ENCODE assay signal across 26 cellular contexts in genomic region chr4:15986900-15987299, GRCh38. TPM values are rescaled to one million over a fixed set of nuclear protein-coding genes. Genes with fewer than 3 reads are reported as not detected.
A peak's percentile ranks its signal among the peaks of the same experiment; 100 is the strongest.
DNase-seq lines count a peak whose midpoint lies in the region; ATAC-seq, FAIRE-seq and TF ChIP-seq lines count a peak whose summit lies in the region.
"Had no signal": no experiment of that assay in that cellular context is flagged by ENCODE, and none has a peak within 500 bp of the region (broad histone marks: within the 10 kb centered on the region; RNA-seq: fewer than 3 reads in every experiment).

No MANE protein-coding gene starts in this region.

- no peak for FAIRE-seq in HepG2 (lab: Jason Lieb, UNC)
- FAIRE-seq in K562 (lab: Jason Lieb, UNC): no peak
- FAIRE-seq: A549, GM12891, GM18507, H54 had no signal

- no peak overlapping the region for H3K4me3 Mint-ChIP-seq in stimulated activated effector memory CD8-positive, alpha-beta T cell treated with anti-CD3 and anti-CD28 coated beads, Interleukin-12 subunit alpha, Interleukin-12 subunit beta, amount 100 ng/mL, for 72 hours
- H3K4me3 Mint-ChIP-seq: CD4-positive, alpha-beta memory T cell; HFFc6 had no signal

- in situ Hi-C loops in HepG2 (cut with HindIII; ENCODE audit: extremely low pct_ligation_motif_present, low pct_unique_long_range_greater_than_20kb): no loop called here
- in situ Hi-C loops in K562 (cut with MboI): no loop called here

- ATAC-seq in right lobe of liver (peak in 3 of 4 donors; percentile 20 to 73 (median 31)), HepG2 (no peak), K562 (no peak), left cardiac atrium (no peak)
- peak; percentile 16 for ATAC-seq in stimulated activated effector memory CD8-positive, alpha-beta T cell treated with anti-CD3 and anti-CD28 coated beads, Interleukin-12 subunit alpha, Interleukin-12 subunit beta, amount 100 ng/mL, for 72 hours
- ATAC-seq: A549 had no signal

- no peaks in the 10 kb centered on the region for H3K9me3 ChIP-seq in right lobe of liver
- H3K9me3 ChIP-seq in HepG2 (ENCODE audit: low read length): no peaks in the 10 kb centered on the region
- no peaks in the 10 kb centered on the region for H3K9me3 ChIP-seq in K562 (replicated peaks; ENCODE audit: control insufficient read depth, insufficient read depth, low read depth, low read length)
- H3K9me3 ChIP-seq: A549, HAP-1 had no signal

- H3K79me2 ChIP-seq in HepG2 (ENCODE audit: insufficient read depth, low read length) (no peaks in the 10 kb centered on the region), K562 (ENCODE audit: control insufficient read depth, insufficient read depth, low read length) (no peaks in the 10 kb centered on the region)

- H2AFZ ChIP-seq in HepG2 (ENCODE audit: low read length): no peak overlapping the region
- H2AFZ ChIP-seq in K562 (ENCODE audit: low read depth, low read length): no peak overlapping the region

- H3K9ac ChIP-seq in HepG2 (ENCODE audit: insufficient read depth, low read depth, low read length) (no peak overlapping the region), K562 (ENCODE audit: insufficient read depth in 1 of 2, low read depth in 2 of 2, low read length in 2 of 2) (no peak overlapping the region)

- no peak overlapping the region for H3K4me3 ChIP-seq in right lobe of liver
- no peak overlapping the region for H3K4me3 ChIP-seq in HepG2 (replicated peaks in 1 of 3; ENCODE audit: insufficient read depth in 1 of 3, low read depth in 2 of 3, low read length in 3 of 3)
- no peak overlapping the region for H3K4me3 ChIP-seq in K562
- H3K4me3 ChIP-seq: A549, HAP-1 had no signal

- WGBS in right lobe of liver (ENCODE audit: insufficient coverage, low coverage, low lambda C conversion rate, missing lambda C conversion rate): 46% methylated on average over 2 of the region's 5 CpGs
- 27% methylated on average over 5 of the region's 5 CpGs for whole genome bisulfite sequencing in HepG2 (ENCODE audit: low lambda C conversion rate)
- WGBS in K562 (ENCODE audit: insufficient coverage, low coverage, missing lambda C conversion rate): 2% methylated on average over 5 of the region's 5 CpGs

- H4K20me1 ChIP-seq in HepG2 (ENCODE audit: insufficient read depth, low read length) (no peaks in the 10 kb centered on the region), K562 (replicated peaks; ENCODE audit: control insufficient read depth, insufficient read depth, low read length) (no peaks in the 10 kb centered on the region)

- H3K9me3 Mint-ChIP-seq in stimulated activated effector memory CD8-positive, alpha-beta T cell treated with anti-CD3 and anti-CD28 coated beads, Interleukin-12 subunit alpha, Interleukin-12 subunit beta, amount 100 ng/mL, for 72 hours: no peaks in the 10 kb centered on the region
- H3K9me3 Mint-ChIP-seq: CD4-positive, alpha-beta memory T cell; HFFc6 had no signal

- POLR2A ChIA-PET in HepG2 (lab: Yijun Ruan, JAX) (no interaction called here), K562 (lab: Yijun Ruan, JAX) (interaction anchor here (1.1 kb wide), 1 partner anchor 18 kb away, joined by 3 read pairs; no protein-coding TSS in a partner anchor)

- no peaks in the 10 kb centered on the region for H3K36me3 Mint-ChIP-seq in stimulated activated effector memory CD8-positive, alpha-beta T cell treated with anti-CD3 and anti-CD28 coated beads, Interleukin-12 subunit alpha, Interleukin-12 subunit beta, amount 100 ng/mL, for 72 hours
- H3K36me3 Mint-ChIP-seq: CD4-positive, alpha-beta memory T cell had no signal

- H3K4me1 ChIP-seq in right lobe of liver: no peaks in the 10 kb centered on the region
- 0 out of 2 replicates have a peak, but pooled peaks cover 6% of the 10 kb centered on the region for H3K4me1 ChIP-seq in HepG2 (ENCODE audit: insufficient read depth, low read length)
- no peaks in the 10 kb centered on the region for H3K4me1 ChIP-seq in K562 (replicated peaks in 1 of 2; ENCODE audit: control insufficient read depth in 2 of 2, insufficient read depth in 2 of 2, low read length in 2 of 2)
- H3K4me1 ChIP-seq: A549, HAP-1 had no signal

- H3K36me3 ChIP-seq in right lobe of liver: no peaks in the 10 kb centered on the region
- no peaks in the 10 kb centered on the region; a peak in 1 of 5 replicates for H3K36me3 ChIP-seq in HepG2 (replicated peaks in 1 of 2; ENCODE audit: control insufficient read depth in 1 of 2, insufficient read depth in 2 of 2, low read length in 2 of 2)
- H3K36me3 ChIP-seq in K562 (ENCODE audit: control insufficient read depth, insufficient read depth, low read length): no peaks in the 10 kb centered on the region
- H3K36me3 ChIP-seq: HAP-1 had no signal

- no peak for DNase-seq in right lobe of liver
- no peak for DNase-seq in HepG2 (ENCODE audit: low spot score)
- DNase-seq in K562 (ENCODE audit: extremely low read depth in 1 of 4, low spot score in 3 of 4): no peak
- DNase-seq in stimulated activated effector memory CD8-positive, alpha-beta T cell treated with anti-CD3 and anti-CD28 coated beads, Interleukin-12 subunit alpha, Interleukin-12 subunit beta, amount 100 ng/mL, for 72 hours (ENCODE audit: low spot score in 2 of 2): no peak
- no peak for DNase-seq in amniotic stem cell (lab: John Stamatoyannopoulos, UW)
- DNase-seq in left cardiac atrium: no peak
- DNase-seq: 8988T; ACHN; AML-193; C1 segment of cervical spinal cord; Calu3; CD4-positive, alpha-beta memory T cell; COR-L47; DMS53; DMS79 treated with DMSO at 0.1 percent for 48 hours; GF-D8; GOT3; HFFc6 had no signal

- no peaks in the 10 kb centered on the region for H3K27me3 ChIP-seq in right lobe of liver
- H3K27me3 ChIP-seq in HepG2 (ENCODE audit: control insufficient read depth in 1 of 2, insufficient read depth in 2 of 2, low read length in 2 of 2): no peaks in the 10 kb centered on the region
- H3K27me3 ChIP-seq in K562 (ENCODE audit: control insufficient read depth in 2 of 2, insufficient read depth in 2 of 2, low read length in 2 of 2): peaks cover 0 to 23% of the 10 kb centered on the region in 2 experiments; a peak in 3 of 5 replicates

- H3K27ac Mint-ChIP-seq in stimulated activated effector memory CD8-positive, alpha-beta T cell treated with anti-CD3 and anti-CD28 coated beads, Interleukin-12 subunit alpha, Interleukin-12 subunit beta, amount 100 ng/mL, for 72 hours: no peak overlapping the region
- H3K27ac Mint-ChIP-seq: CD4-positive, alpha-beta memory T cell; HFFc6 had no signal

- BruUV-seq in HepG2 (replicated peaks; lab: Mats Ljungman, UMichigan): no TSS peak
- no TSS peak for BruUV-seq in K562 (replicated peaks; lab: Mats Ljungman, UMichigan)

- no peaks in the 10 kb centered on the region for H3K9me1 ChIP-seq in K562 (ENCODE audit: control insufficient read depth, insufficient read depth, low read length)

- H3K4me2 ChIP-seq in HepG2 (ENCODE audit: low read depth, low read length) (no peak overlapping the region), K562 (ENCODE audit: insufficient read depth, low read length) (no peak overlapping the region)
- H3K4me2 ChIP-seq: A549 had no signal

- no peak overlapping the region for H3K27ac ChIP-seq in right lobe of liver
- H3K27ac ChIP-seq in HepG2 (ENCODE audit: extremely low read length, insufficient read depth, low read length): no peak overlapping the region
- no peak overlapping the region for H3K27ac ChIP-seq in K562 (ENCODE audit: extremely low read depth, low read depth, low read length)
- H3K27ac ChIP-seq: A549 had no signal

- intact Hi-C loops in right lobe of liver (cut with DNase I) (no loop called here), HepG2 (cut with micrococcal nuclease; ENCODE audit: unreplicated experiment) (no loop called here), K562 (cut with micrococcal nuclease) (no loop called here), left cardiac atrium (cut with DNase I) (no loop called here)

- no peak for TF ChIP-seq POLR2A in right lobe of liver (IDR thresholded peaks at IDR 0.05)
- TF ChIP-seq POLR2A in HepG2 (IDR thresholded peaks at IDR 0.05; ENCODE audit: insufficient read depth in 1 of 2, low read depth in 2 of 2, low read length in 2 of 2): no peak
- TF ChIP-seq POLR2A in K562 (conservative IDR thresholded peaks at IDR 0.05): no peak

- TF ChIP-seq CTCF in right lobe of liver (IDR thresholded peaks at IDR 0.05) (no peak), HepG2 (CRISPR knock-in tag; IDR thresholded peaks at IDR 0.05) (no peak), K562 (IDR thresholded peaks at IDR 0.05 in 2 of 3, conservative IDR thresholded peaks at IDR 0.05 in 1 of 3; ENCODE audit: insufficient read depth in 2 of 3, low read depth in 1 of 3, low read length in 3 of 3) (no peak)

- TF ChIP-seq RAD21 in HepG2 (CRISPR knock-in tag; IDR thresholded peaks at IDR 0.05): no peak
- TF ChIP-seq RAD21 in K562 (CRISPR knock-in tag; conservative IDR thresholded peaks at IDR 0.05 in 1 of 2, IDR thresholded peaks at IDR 0.05 in 1 of 2): no peak

- CTCF ChIA-PET in HepG2 (lab: Yijun Ruan, JAX; ENCODE audit: low intra/inter-chr PET ratio, low total read pairs): no interaction called here
- CTCF ChIA-PET in K562 (lab: Yijun Ruan, JAX; ENCODE audit: low intra/inter-chr PET ratio): no interaction called here

- H3K4me1 Mint-ChIP-seq in stimulated activated effector memory CD8-positive, alpha-beta T cell treated with anti-CD3 and anti-CD28 coated beads, Interleukin-12 subunit alpha, Interleukin-12 subunit beta, amount 100 ng/mL, for 72 hours: no peaks in the 10 kb centered on the region
- H3K4me1 Mint-ChIP-seq: CD4-positive, alpha-beta memory T cell had no signal

- TF ChIP-seq EP300 in HepG2 (IDR thresholded peaks at IDR 0.05; ENCODE audit: low read depth in 2 of 2, low read length in 2 of 2) (no peak), HepG2 (CRISPR knock-in tag; IDR thresholded peaks at IDR 0.05; ENCODE audit: borderline replicate concordance) (no peak), K562 (IDR thresholded peaks at IDR 0.05; ENCODE audit: low read length) (no peak)

RNA-seq across cellular contexts. Expression of gene FGFBP2, which starts 23.9 kb away (rescaled TPM):
- total RNA-seq in right lobe of liver (1 to 10 TPM in 1 of 6 experiments, under 1 TPM in 2, not detected in 3; 0.29 to 1.4 (median 0.92) TPM), HepG2 (2016; rRNA removed; fragmentation: Illumina TruSeq; extraction: Trizol) (not detected in 2 replicates), K562 (2014; rRNA removed) (not detected in 2 replicates), K562 (2014; rRNA removed; fragmentation: Illumina TruSeq; extraction: Trizol) (not detected in 2 replicates), K562 (2015; rRNA removed; fragmentation: Illumina TruSeq; extraction: Trizol) (not detected in 2 replicates), K562 (2021) (not detected in 2 replicates), left cardiac atrium (10 to 100 TPM in 1 of 2 donors, 1 to 10 TPM in 1; 4.4 to 18.5 TPM)
- total RNA-seq in HepG2 (2016; cell fraction: cytosol; rRNA removed; fragmentation: Illumina TruSeq; extraction: Trizol; ENCODE audit: low read depth): not detected in 2 replicates
- not detected in 2 replicates for total RNA-seq in HepG2 (2016; cell fraction: insoluble cytoplasmic fraction; rRNA removed; fragmentation: Illumina TruSeq; extraction: Trizol)
- not detected in 2 replicates for total RNA-seq in HepG2 (2016; cell fraction: membrane; rRNA removed; fragmentation: Illumina TruSeq; extraction: Trizol)
- not detected in 2 replicates for total RNA-seq in HepG2 (2016; cell fraction: nucleus; rRNA removed; fragmentation: Illumina TruSeq; extraction: Trizol)
- polyA plus RNA-seq in HepG2 (2011; rRNA removed) (not detected in 2 replicates), K562 (2011; rRNA removed) (not detected in 2 replicates), K562 (2014; fragmentation: Illumina TruSeq; extraction: Trizol) (not detected in 2 replicates), K562 (2014; fragmentation: Nextera tagmentation; extraction: Ambion mirVana) (not detected), K562 (2014; rRNA removed) (not detected in 2 replicates)
- polyA plus RNA-seq in HepG2 (2011; cell fraction: cytosol; rRNA removed): 0.08 TPM in 1 of 2 replicates, not detected in the other
- polyA plus RNA-seq in HepG2 (2011; cell fraction: nucleus; rRNA removed): not detected in 2 replicates
- polyA plus RNA-seq in HepG2 (2012): not detected in 2 replicates
- not detected in 2 replicates for polyA plus RNA-seq in HepG2 (2016; cell fraction: cytosol; fragmentation: Illumina TruSeq; extraction: Trizol; ENCODE audit: low read depth)
- not detected in 2 replicates for polyA plus RNA-seq in HepG2 (2016; cell fraction: insoluble cytoplasmic fraction; fragmentation: Illumina TruSeq; extraction: Trizol; ENCODE audit: low read depth)
- not detected in 2 replicates for polyA plus RNA-seq in HepG2 (2016; cell fraction: membrane; fragmentation: Illumina TruSeq; extraction: Trizol; ENCODE audit: low read depth)
- polyA plus RNA-seq in HepG2 (2016; cell fraction: nucleus; fragmentation: Illumina TruSeq; extraction: Trizol; ENCODE audit: insufficient read depth, low read depth): not detected in 2 replicates
- 0.20 TPM in 1 of 2 replicates, not detected in the other for polyA minus RNA-seq in HepG2 (2011; rRNA and poly(A)+ RNA removed; ENCODE audit: low replicate concordance)
- not detected in 2 replicates for polyA minus RNA-seq in HepG2 (2011; cell fraction: cytosol; rRNA and poly(A)+ RNA removed)
- not detected in 2 replicates for polyA minus RNA-seq in HepG2 (2011; cell fraction: nucleus; rRNA and poly(A)+ RNA removed)
- total RNA-seq in K562 (2011; cell fraction: chromatin; rRNA removed; ENCODE audit: low replicate concordance): not detected in 2 replicates
- not detected in 2 replicates for total RNA-seq in K562 (2011; cell fraction: nucleolus; rRNA removed)
- not detected in 2 replicates for total RNA-seq in K562 (2011; cell fraction: nucleoplasm; rRNA removed)
- polyA plus RNA-seq in K562 (2011; cell fraction: cytosol; rRNA removed): not detected in 2 replicates
- not detected in 2 replicates for polyA plus RNA-seq in K562 (2011; cell fraction: nucleus; rRNA removed)
- not detected in 2 replicates for polyA plus RNA-seq in K562 (2012)
- polyA minus RNA-seq in K562 (2011; rRNA and poly(A)+ RNA removed): not detected in 2 replicates
- not detected in 2 replicates for polyA minus RNA-seq in K562 (2011; cell fraction: cytosol; rRNA and poly(A)+ RNA removed)
- not detected in 2 replicates for polyA minus RNA-seq in K562 (2011; cell fraction: nucleus; rRNA and poly(A)+ RNA removed)
- total RNA-seq: Calu3, Daoy, G401, HFFc6 had no signal
- polyA plus RNA-seq: A549, BJ had no signal

RNA-seq across cellular contexts. Expression of gene FGFBP1, which starts 48.4 kb away (rescaled TPM):
- total RNA-seq in right lobe of liver: not detected
- total RNA-seq in HepG2 (2016; rRNA removed; fragmentation: Illumina TruSeq; extraction: Trizol): not detected in 2 replicates
- total RNA-seq in HepG2 (2016; cell fraction: cytosol; rRNA removed; fragmentation: Illumina TruSeq; extraction: Trizol; ENCODE audit: low read depth): not detected in 2 replicates
- total RNA-seq in HepG2 (2016; cell fraction: insoluble cytoplasmic fraction; rRNA removed; fragmentation: Illumina TruSeq; extraction: Trizol): not detected in 2 replicates
- total RNA-seq in HepG2 (2016; cell fraction: membrane; rRNA removed; fragmentation: Illumina TruSeq; extraction: Trizol): not detected in 2 replicates
- total RNA-seq in HepG2 (2016; cell fraction: nucleus; rRNA removed; fragmentation: Illumina TruSeq; extraction: Trizol): not detected in 2 replicates
- polyA plus RNA-seq in HepG2 (2011; rRNA removed): not detected in 2 replicates
- not detected in 2 replicates for polyA plus RNA-seq in HepG2 (2011; cell fraction: cytosol; rRNA removed)
- not detected in 2 replicates for polyA plus RNA-seq in HepG2 (2011; cell fraction: nucleus; rRNA removed)
- polyA plus RNA-seq in HepG2 (2012): not detected in 2 replicates
- not detected in 2 replicates for polyA plus RNA-seq in HepG2 (2016; cell fraction: cytosol; fragmentation: Illumina TruSeq; extraction: Trizol; ENCODE audit: low read depth)
- polyA plus RNA-seq in HepG2 (2016; cell fraction: insoluble cytoplasmic fraction; fragmentation: Illumina TruSeq; extraction: Trizol; ENCODE audit: low read depth): not detected in 2 replicates
- polyA plus RNA-seq in HepG2 (2016; cell fraction: membrane; fragmentation: Illumina TruSeq; extraction: Trizol; ENCODE audit: low read depth): not detected in 2 replicates
- not detected in 2 replicates for polyA plus RNA-seq in HepG2 (2016; cell fraction: nucleus; fragmentation: Illumina TruSeq; extraction: Trizol; ENCODE audit: insufficient read depth, low read depth)
- 2.8 TPM in 1 of 2 replicates, not detected in the other for polyA minus RNA-seq in HepG2 (2011; rRNA and poly(A)+ RNA removed; ENCODE audit: low replicate concordance)
- polyA minus RNA-seq in HepG2 (2011; cell fraction: cytosol; rRNA and poly(A)+ RNA removed): not detected in 2 replicates
- polyA minus RNA-seq in HepG2 (2011; cell fraction: nucleus; rRNA and poly(A)+ RNA removed): not detected in 2 replicates
- not detected in 2 replicates for total RNA-seq in K562 (2011; cell fraction: chromatin; rRNA removed; ENCODE audit: low replicate concordance)
- total RNA-seq in K562 (2011; cell fraction: nucleolus; rRNA removed): not detected in 2 replicates
- not detected in 2 replicates for total RNA-seq in K562 (2011; cell fraction: nucleoplasm; rRNA removed)
- total RNA-seq in K562 (2014; rRNA removed): not detected in 2 replicates
- total RNA-seq in K562 (2014; rRNA removed; fragmentation: Illumina TruSeq; extraction: Trizol): not detected in 2 replicates
- not detected in 2 replicates for total RNA-seq in K562 (2015; rRNA removed; fragmentation: Illumina TruSeq; extraction: Trizol)
- not detected in 2 replicates for total RNA-seq in K562 (2021)
- not detected in 2 replicates for polyA plus RNA-seq in K562 (2011; rRNA removed)
- not detected in 2 replicates for polyA plus RNA-seq in K562 (2011; cell fraction: cytosol; rRNA removed)
- polyA plus RNA-seq in K562 (2011; cell fraction: nucleus; rRNA removed): not detected in 2 replicates
- polyA plus RNA-seq in K562 (2012): not detected in 2 replicates
- polyA plus RNA-seq in K562 (2014; fragmentation: Illumina TruSeq; extraction: Trizol): not detected in 2 replicates
- not detected for polyA plus RNA-seq in K562 (2014; fragmentation: Nextera tagmentation; extraction: Ambion mirVana)
- polyA plus RNA-seq in K562 (2014; rRNA removed): not detected in 2 replicates
- polyA minus RNA-seq in K562 (2011; rRNA and poly(A)+ RNA removed): not detected in 2 replicates
- not detected in 2 replicates for polyA minus RNA-seq in K562 (2011; cell fraction: cytosol; rRNA and poly(A)+ RNA removed)
- not detected in 2 replicates for polyA minus RNA-seq in K562 (2011; cell fraction: nucleus; rRNA and poly(A)+ RNA removed)
- not detected for total RNA-seq in left cardiac atrium
- total RNA-seq: CD4-positive, alpha-beta memory T cell; G401; HFFc6 had no signal
- polyA plus RNA-seq: BJ; CD4-positive, alpha-beta memory T cell had no signal

Comparison
In these comparisons a context has a peak if more than half of its experiments do, and no peak if none do; other contexts are left out.
1. ATAC-seq: peak in right lobe of liver (3 of 4) and stimulated activated effector memory CD8-positive, alpha-beta T cell treated with anti-CD3 and anti-CD28 coated beads, Interleukin-12 subunit alpha, Interleukin-12 subunit beta, amount 100 ng/mL, for 72 hours (single experiment); none in HepG2 (single experiment), K562 (single experiment) and left cardiac atrium (0 of 2).